In genomic region chr11:6606471-6607189, GRCh38 we compare ENCODE assay signal across 8 cellular contexts. TPM values are rescaled to one million over a fixed set of nuclear protein-coding genes. Genes with fewer than 3 reads are reported as not detected.
A peak's percentile ranks its signal among the peaks of the same experiment; 100 is the strongest.
DNase-seq lines count a peak whose midpoint lies in the region; ATAC-seq and TF ChIP-seq lines count a peak whose summit lies in the region.

No MANE protein-coding gene starts in this region.

- peak; percentile 37 for DNase-seq in GF-D8 (lab: John Stamatoyannopoulos, UW)
- DNase-seq in HUDEP-2 (lab: John Stamatoyannopoulos, UW; ENCODE audit: unreplicated experiment in 76 of 76), result peak in 58 of 76 experiments; percentile 6 to 78 (median 42)
- DNase-seq in central memory CD4-positive, alpha-beta T cell, result peak; percentile 20
- DNase-seq in immature natural killer cell, result peak; percentile 72 to 80 (median 75)
- DNase-seq in NCI-H524 (lab: John Stamatoyannopoulos, UW), result no peak

- peak overlapping the region in 2 of 5 donors; percentile 75 to 82 for H3K4me3 Mint-ChIP-seq in immature natural killer cell

- H3K4me1 Mint-ChIP-seq in immature natural killer cell, result peaks cover 19 to 21% of the 10 kb centered on the region in 2 donors

- H3K27me3 Mint-ChIP-seq in immature natural killer cell (ENCODE audit: low read depth in 3 of 3), result peaks cover 0 to 8% (median 5%) of the 10 kb centered on the region in 3 donors

- H3K27ac Mint-ChIP-seq in immature natural killer cell, result no peak overlapping the region

- no peaks in the 10 kb centered on the region for H3K9me3 Mint-ChIP-seq in immature natural killer cell

- H3K27me3 ChIP-seq in skeletal muscle tissue (ENCODE audit: control insufficient read depth in 3 of 3, insufficient read depth in 3 of 3, low read length in 3 of 3), result no peaks in the 10 kb centered on the region

- ATAC-seq in GM21515 (IDR thresholded peaks at IDR 0.05; ENCODE audit: unreplicated experiment), result peak; percentile 44
- ATAC-seq in SK-N-SH treated with all-trans-retinoic acid at 6 μM for 48 hours, result peak; percentile 81

- peaks cover 50 to 81% (median 64%) of the 10 kb centered on the region in 3 donors for H3K4me1 ChIP-seq in skeletal muscle tissue (ENCODE audit: control insufficient read depth in 3 of 3, insufficient read depth in 3 of 3, low read length in 3 of 3)

- H3K9ac ChIP-seq in skeletal muscle tissue (ENCODE audit: low read depth in 1 of 3, low read length in 3 of 3), result peak overlapping the region; percentile 71 to 73 (median 72)

- peaks cover 12 to 21% (median 15%) of the 10 kb centered on the region in 3 donors for H3K36me3 Mint-ChIP-seq in immature natural killer cell

- no peaks in the 10 kb centered on the region for H3K9me3 ChIP-seq in skeletal muscle tissue (ENCODE audit: control insufficient read depth in 3 of 3, low read length in 3 of 3)

- peaks cover 39 to 45% (median 41%) of the 10 kb centered on the region in 3 donors for H3K36me3 ChIP-seq in skeletal muscle tissue (ENCODE audit: control insufficient read depth in 3 of 3, insufficient read depth in 3 of 3, low read length in 3 of 3)

- peak overlapping the region; percentile 96 for H3K27ac ChIP-seq in skeletal muscle tissue (ENCODE audit: low read depth, low read length)

- H3K4me3 ChIP-seq in skeletal muscle tissue (ENCODE audit: low read length in 3 of 3), result peak overlapping the region; percentile 50 to 61 (median 57)

TF ChIP-seq in SK-N-SH treated with all-trans-retinoic acid at 6 μM for 48 hours, 23 proteins besides CTCF, POLR2A, EP300 and RAD21:
- no peak for TF ChIP-seq CSRNP3 (CRISPR knock-in tag; IDR thresholded peaks at IDR 0.05)
- no peak for TF ChIP-seq ZFP3 (CRISPR knock-in tag; IDR thresholded peaks at IDR 0.05)
- no peak for TF ChIP-seq CSDC2 (CRISPR knock-in tag; IDR thresholded peaks at IDR 0.05)
- no peak for TF ChIP-seq BACH2 (CRISPR knock-in tag; IDR thresholded peaks at IDR 0.05; ENCODE audit: borderline replicate concordance)
- peak; percentile 18; the same call in 1 of the 2 replicates for TF ChIP-seq CREB5 (CRISPR knock-in tag; IDR thresholded peaks at IDR 0.05; ENCODE audit: low read depth)
- peak; percentile 60; the same call in 1 of the 2 replicates for TF ChIP-seq TCF4 (CRISPR knock-in tag; IDR thresholded peaks at IDR 0.05; ENCODE audit: borderline replicate concordance)
- TF ChIP-seq ZNF8 (CRISPR knock-in tag; IDR thresholded peaks at IDR 0.05), result no peak
- no peak for TF ChIP-seq GLIS3 (CRISPR knock-in tag; IDR thresholded peaks at IDR 0.05)

RNA-seq across cellular contexts. Expression of gene ILK, which starts 3.1 kb away (rescaled TPM):
- polyA plus RNA-seq in immature natural killer cell, result 100 to 1,000 TPM; 155 to 297 (median 193) TPM
- 106 TPM for total RNA-seq in skeletal muscle tissue

RNA-seq across cellular contexts. Expression of gene RRP8, which starts 3.2 kb away (rescaled TPM):
- 10 to 100 TPM; 17.6 to 25.7 (median 18.3) TPM for polyA plus RNA-seq in immature natural killer cell
- total RNA-seq in skeletal muscle tissue, result 9.4 TPM

RNA-seq across cellular contexts. Expression of gene TAF10, which starts 5.4 kb away (rescaled TPM):
- 100 to 1,000 TPM; 329 to 365 (median 334) TPM for polyA plus RNA-seq in immature natural killer cell
- total RNA-seq in skeletal muscle tissue, result 19.8 TPM

RNA-seq across cellular contexts. Expression of gene TPP1, which starts 12.6 kb away (rescaled TPM):
- polyA plus RNA-seq in immature natural killer cell, result 100 to 1,000 TPM; 110 to 225 (median 167) TPM
- 15.7 TPM for total RNA-seq in skeletal muscle tissue

RNA-seq across cellular contexts. Expression of gene DCHS1, which starts 49.0 kb away (rescaled TPM):
- polyA plus RNA-seq in immature natural killer cell, result under 1 TPM in 2 of 3 donors, not detected in 1; 0.10 to 0.11 TPM
- total RNA-seq in skeletal muscle tissue, result 39.1 TPM

Comparison
In these comparisons a context has a peak if more than half of its experiments do, and no peak if none do; other contexts are left out.
1. DNase-seq: peak in GF-D8 (single experiment), HUDEP-2 (58 of 76), central memory CD4-positive, alpha-beta T cell (single experiment) and immature natural killer cell (3 of 3); none in NCI-H524 (0 of 2).